In genomic region chr2:173048901-173049661, GRCh38 we compare ENCODE assay signal across 1 cellular context.
TF ChIP-seq lines count a peak whose summit lies in the region.

No MANE protein-coding gene starts in this region.

TF ChIP-seq in K562, 482 proteins besides CTCF, POLR2A, EP300 and RAD21 (continued from another document and continues in another):
- TF ChIP-seq ZNF609 (CRISPR knock-in tag; IDR thresholded peaks at IDR 0.05; ENCODE audit: borderline replicate concordance) (no peak), ZNF830 (CRISPR knock-in tag; IDR thresholded peaks at IDR 0.05) (no peak), SMARCE1 (IDR thresholded peaks at IDR 0.05) (peak; percentile 78; the same call in 1 of the 2 replicates), CHAMP1 (IDR thresholded peaks at IDR 0.05) (no peak), HNRNPH1 (optimal IDR thresholded peaks at IDR 0.05; ENCODE audit: low read depth, low read length) (no peak), ARID3B (CRISPR knock-in tag; IDR thresholded peaks at IDR 0.05; ENCODE audit: borderline replicate concordance) (no peak), ZNF280B (CRISPR knock-in tag; IDR thresholded peaks at IDR 0.05) (no peak), CBX5 (IDR thresholded peaks at IDR 0.05; ENCODE audit: borderline replicate concordance, low read depth) (no peak), ZNF3 (CRISPR knock-in tag; IDR thresholded peaks at IDR 0.05) (no peak), JUN (IDR thresholded peaks at IDR 0.05; ENCODE audit: borderline replicate concordance, low read depth, low read length) (peak; percentile 97), JUN (CRISPR knock-in tag; IDR thresholded peaks at IDR 0.05; ENCODE audit: borderline replicate concordance) (no peak), MLLT1 (IDR thresholded peaks at IDR 0.05) (no peak), NR2C1 (IDR thresholded peaks at IDR 0.05) (no peak), NR2C1 (tag; IDR thresholded peaks at IDR 0.05) (no peak), MGA (IDR thresholded peaks at IDR 0.05) (no peak), SMC3 (conservative IDR thresholded peaks at IDR 0.05; ENCODE audit: insufficient read depth, low read depth, low read length) (no peak), ZNF584 (CRISPR knock-in tag; IDR thresholded peaks at IDR 0.05; ENCODE audit: low read depth) (no peak; the same call in 1 of the 2 replicates), CEBPG (CRISPR knock-in tag; IDR thresholded peaks at IDR 0.05) (no peak), CEBPG (tag; conservative IDR thresholded peaks at IDR 0.05 in 1 of 2, IDR thresholded peaks at IDR 0.05 in 1 of 2) (peak; percentile 95 to 98), GTF2A2 (tag; IDR thresholded peaks at IDR 0.05) (no peak), CCAR2 (IDR thresholded peaks at IDR 0.05; ENCODE audit: low read depth, low read length) (no peak), ZNF766 (CRISPR knock-in tag; conservative IDR thresholded peaks at IDR 0.05) (peak; percentile 97), ZNF316 (IDR thresholded peaks at IDR 0.05) (no peak), ZNF561 (CRISPR knock-in tag; conservative IDR thresholded peaks at IDR 0.05) (no peak), MCM3 (IDR thresholded peaks at IDR 0.05) (no peak), ILK (tag; IDR thresholded peaks at IDR 0.05; ENCODE audit: borderline replicate concordance, low read depth) (no peak), ARID2 (IDR thresholded peaks at IDR 0.05) (no peak), MCM2 (IDR thresholded peaks at IDR 0.05; ENCODE audit: low read depth) (no peak), POLR2B (IDR thresholded peaks at IDR 0.05; ENCODE audit: low read depth, partially characterized antibody) (no peak), BRF2 (IDR thresholded peaks at IDR 0.05; ENCODE audit: borderline replicate concordance, insufficient read depth, insufficient read length) (no peak), ELF4 (CRISPR knock-in tag; IDR thresholded peaks at IDR 0.05) (no peak), MYBL2 (IDR thresholded peaks at IDR 0.05; ENCODE audit: low read depth) (no peak), MYBL2 (CRISPR knock-in tag; IDR thresholded peaks at IDR 0.05; ENCODE audit: borderline replicate concordance) (no peak), ZBTB8A (IDR thresholded peaks at IDR 0.05; ENCODE audit: partially characterized antibody) (no peak), HDAC6 (IDR thresholded peaks at IDR 0.05; ENCODE audit: low read depth, low read length) (no peak), MEIS2 (IDR thresholded peaks at IDR 0.05; ENCODE audit: partially characterized antibody) (peak; percentile 32)
